ENCODE assay signal across 9 cellular contexts in the genomic region with DNA sequence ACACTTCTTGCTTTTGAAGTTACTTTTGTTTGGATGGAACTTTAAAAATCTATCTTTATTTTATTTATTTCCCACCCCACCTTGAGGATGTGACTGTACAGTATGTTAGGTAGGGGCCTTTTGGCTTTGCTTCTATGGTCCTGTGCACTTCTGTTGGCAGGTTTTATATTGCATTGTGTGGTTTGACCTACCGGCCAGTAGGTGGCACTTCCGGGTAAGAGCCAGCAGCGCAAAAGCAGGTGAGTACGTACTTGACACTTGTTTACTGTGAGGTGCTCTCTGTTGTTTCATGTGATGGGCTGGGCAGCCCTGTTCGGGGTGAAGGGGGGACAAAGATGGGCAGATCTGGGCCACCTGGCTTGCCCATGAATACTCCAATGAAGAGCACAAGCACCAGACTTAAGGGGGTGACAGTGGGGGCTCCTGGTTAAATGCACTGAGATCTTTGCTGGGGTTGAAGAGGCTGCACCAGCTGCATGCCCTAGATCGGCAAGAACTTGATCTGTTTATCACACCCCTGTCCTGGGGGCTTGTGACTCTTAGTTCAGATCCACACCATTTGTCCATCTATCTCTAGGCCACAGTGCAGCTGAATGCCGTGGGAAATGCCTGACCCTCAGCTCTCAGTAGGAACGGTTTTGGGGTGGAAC.
DNase-seq lines count a peak whose midpoint lies in the region; ATAC-seq and TF ChIP-seq lines count a peak whose summit lies in the region.
"Had no signal": no experiment of that assay in that cellular context is flagged by ENCODE, and none has a peak within 500 bp of the region (broad histone marks: within the 10 kb centered on the region; RNA-seq: fewer than 3 reads in every experiment).

No MANE protein-coding gene starts in this region.

- H3K27me3 ChIP-seq in ovary = no peaks in the 10 kb centered on the region
- H3K27me3 ChIP-seq: neutrophil had no signal

- H3K27ac ChIP-seq in ovary = no peak overlapping the region
- H3K27ac ChIP-seq: neutrophil had no signal

- H3K9me3 Mint-ChIP-seq in WTC11 = peaks cover 30% of the 10 kb centered on the region
- peaks cover 50% of the 10 kb centered on the region for H3K9me3 Mint-ChIP-seq in nephron progenitor cell

- TF ChIP-seq CTCF in GM10266 (IDR thresholded peaks at IDR 0.05; ENCODE audit: control insufficient read depth, insufficient read depth, low read depth, missing control alignments) = peak; percentile 71
- TF ChIP-seq CTCF in WTC11 (IDR thresholded peaks at IDR 0.05) = peak; percentile 73
- TF ChIP-seq CTCF in nephron progenitor cell (IDR thresholded peaks at IDR 0.05) = peak; percentile 38
- TF ChIP-seq CTCF in ovary (IDR thresholded peaks at IDR 0.05) = no peak

- H3K27ac Mint-ChIP-seq in WTC11 = peak overlapping the region; percentile 23; the same call in 1 of the 2 replicates
- H3K27ac Mint-ChIP-seq in nephron progenitor cell = no peak overlapping the region

- no peak for TF ChIP-seq POLR2A in ovary (IDR thresholded peaks at IDR 0.05)

- ATAC-seq in GM21576 (IDR thresholded peaks at IDR 0.05; ENCODE audit: unreplicated experiment) (peak; percentile 94), WTC11 (peak; percentile 99), left cardiac atrium (no peak)

- WGBS in ovary, 3 donors = 46 to 51% (median 50%) methylated on average over 8 of the region's 8 CpGs

- no peak overlapping the region for H3K4me3 Mint-ChIP-seq in WTC11
- no peak overlapping the region for H3K4me3 Mint-ChIP-seq in nephron progenitor cell

- peaks cover 7% of the 10 kb centered on the region for H3K4me1 Mint-ChIP-seq in WTC11
- H3K4me1 Mint-ChIP-seq in nephron progenitor cell = no peaks in the 10 kb centered on the region

- no peaks in the 10 kb centered on the region for H3K9me3 ChIP-seq in ovary
- H3K9me3 ChIP-seq: neutrophil had no signal

- CTCF ChIA-PET in WTC11 (lab: Charles Lee) = interaction anchor here (0.6 to 2.2 kb wide), 3 partner anchors 10 to 993 kb away, joined by 3 to 8 read pairs (median 3); no protein-coding TSS in a partner anchor

- H3K36me3 Mint-ChIP-seq in WTC11 = peaks cover 9% of the 10 kb centered on the region
- H3K36me3 Mint-ChIP-seq in nephron progenitor cell (ENCODE audit: low read depth) = peaks cover 31% of the 10 kb centered on the region

- H3K36me3 ChIP-seq in ovary = no peaks in the 10 kb centered on the region
- H3K36me3 ChIP-seq: neutrophil had no signal

- POLR2A ChIA-PET in WTC11 (lab: Charles Lee) = no interaction called here

- H3K4me3 ChIP-seq in ovary = no peak overlapping the region

- no peaks in the 10 kb centered on the region for H3K4me1 ChIP-seq in ovary (ENCODE audit: insufficient read depth)

- intact Hi-C loops in ovary (cut with DNase I) (no loop called here), left cardiac atrium (cut with DNase I) (no loop called here)

- DNase-seq in GM10266 (ENCODE audit: extremely low spot score) = peak; percentile 20
- peak; percentile 51 for DNase-seq in HT1080 (ENCODE audit: low read depth)
- DNase-seq in WTC11 (ENCODE audit: low spot score) = peak; percentile 44
- no peak for DNase-seq in nephron progenitor cell
- DNase-seq in ovary = no peak
- DNase-seq in left cardiac atrium = no peak
- DNase-seq in NCI-H446 treated with DMSO at 0.1 percent for 48 hours (lab: John Stamatoyannopoulos, UW) = no peak

- TF ChIP-seq EP300 in ovary (IDR thresholded peaks at IDR 0.05) = no peak

- no peaks in the 10 kb centered on the region for H3K27me3 Mint-ChIP-seq in WTC11 (ENCODE audit: low read depth)
- no peaks in the 10 kb centered on the region for H3K27me3 Mint-ChIP-seq in nephron progenitor cell (ENCODE audit: low read depth, poor library complexity)

TF ChIP-seq in WTC11, 78 proteins besides CTCF, POLR2A, EP300 and RAD21:
- TF ChIP-seq, protein P1, sequence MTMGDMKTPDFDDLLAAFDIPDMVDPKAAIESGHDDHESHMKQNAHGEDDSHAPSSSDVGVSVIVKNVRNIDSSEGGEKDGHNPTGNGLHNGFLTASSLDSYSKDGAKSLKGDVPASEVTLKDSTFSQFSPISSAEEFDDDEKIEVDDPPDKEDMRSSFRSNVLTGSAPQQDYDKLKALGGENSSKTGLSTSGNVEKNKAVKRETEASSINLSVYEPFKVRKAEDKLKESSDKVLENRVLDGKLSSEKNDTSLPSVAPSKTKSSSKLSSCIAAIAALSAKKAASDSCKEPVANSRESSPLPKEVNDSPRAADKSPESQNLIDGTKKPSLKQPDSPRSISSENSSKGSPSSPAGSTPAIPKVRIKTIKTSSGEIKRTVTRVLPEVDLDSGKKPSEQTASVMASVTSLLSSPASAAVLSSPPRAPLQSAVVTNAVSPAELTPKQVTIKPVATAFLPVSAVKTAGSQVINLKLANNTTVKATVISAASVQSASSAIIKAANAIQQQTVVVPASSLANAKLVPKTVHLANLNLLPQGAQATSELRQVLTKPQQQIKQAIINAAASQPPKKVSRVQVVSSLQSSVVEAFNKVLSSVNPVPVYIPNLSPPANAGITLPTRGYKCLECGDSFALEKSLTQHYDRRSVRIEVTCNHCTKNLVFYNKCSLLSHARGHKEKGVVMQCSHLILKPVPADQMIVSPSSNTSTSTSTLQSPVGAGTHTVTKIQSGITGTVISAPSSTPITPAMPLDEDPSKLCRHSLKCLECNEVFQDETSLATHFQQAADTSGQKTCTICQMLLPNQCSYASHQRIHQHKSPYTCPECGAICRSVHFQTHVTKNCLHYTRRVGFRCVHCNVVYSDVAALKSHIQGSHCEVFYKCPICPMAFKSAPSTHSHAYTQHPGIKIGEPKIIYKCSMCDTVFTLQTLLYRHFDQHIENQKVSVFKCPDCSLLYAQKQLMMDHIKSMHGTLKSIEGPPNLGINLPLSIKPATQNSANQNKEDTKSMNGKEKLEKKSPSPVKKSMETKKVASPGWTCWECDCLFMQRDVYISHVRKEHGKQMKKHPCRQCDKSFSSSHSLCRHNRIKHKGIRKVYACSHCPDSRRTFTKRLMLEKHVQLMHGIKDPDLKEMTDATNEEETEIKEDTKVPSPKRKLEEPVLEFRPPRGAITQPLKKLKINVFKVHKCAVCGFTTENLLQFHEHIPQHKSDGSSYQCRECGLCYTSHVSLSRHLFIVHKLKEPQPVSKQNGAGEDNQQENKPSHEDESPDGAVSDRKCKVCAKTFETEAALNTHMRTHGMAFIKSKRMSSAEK (CRISPR knock-in tag; IDR thresholded peaks at IDR 0.05; ENCODE audit: borderline replicate concordance) = no peak
- no peak for TF ChIP-seq ZNF671 (CRISPR knock-in tag; IDR thresholded peaks at IDR 0.05)
- TF ChIP-seq, protein P2, sequence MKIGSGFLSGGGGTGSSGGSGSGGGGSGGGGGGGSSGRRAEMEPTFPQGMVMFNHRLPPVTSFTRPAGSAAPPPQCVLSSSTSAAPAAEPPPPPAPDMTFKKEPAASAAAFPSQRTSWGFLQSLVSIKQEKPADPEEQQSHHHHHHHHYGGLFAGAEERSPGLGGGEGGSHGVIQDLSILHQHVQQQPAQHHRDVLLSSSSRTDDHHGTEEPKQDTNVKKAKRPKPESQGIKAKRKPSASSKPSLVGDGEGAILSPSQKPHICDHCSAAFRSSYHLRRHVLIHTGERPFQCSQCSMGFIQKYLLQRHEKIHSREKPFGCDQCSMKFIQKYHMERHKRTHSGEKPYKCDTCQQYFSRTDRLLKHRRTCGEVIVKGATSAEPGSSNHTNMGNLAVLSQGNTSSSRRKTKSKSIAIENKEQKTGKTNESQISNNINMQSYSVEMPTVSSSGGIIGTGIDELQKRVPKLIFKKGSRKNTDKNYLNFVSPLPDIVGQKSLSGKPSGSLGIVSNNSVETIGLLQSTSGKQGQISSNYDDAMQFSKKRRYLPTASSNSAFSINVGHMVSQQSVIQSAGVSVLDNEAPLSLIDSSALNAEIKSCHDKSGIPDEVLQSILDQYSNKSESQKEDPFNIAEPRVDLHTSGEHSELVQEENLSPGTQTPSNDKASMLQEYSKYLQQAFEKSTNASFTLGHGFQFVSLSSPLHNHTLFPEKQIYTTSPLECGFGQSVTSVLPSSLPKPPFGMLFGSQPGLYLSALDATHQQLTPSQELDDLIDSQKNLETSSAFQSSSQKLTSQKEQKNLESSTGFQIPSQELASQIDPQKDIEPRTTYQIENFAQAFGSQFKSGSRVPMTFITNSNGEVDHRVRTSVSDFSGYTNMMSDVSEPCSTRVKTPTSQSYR (CRISPR knock-in tag; IDR thresholded peaks at IDR 0.05) = no peak
- TF ChIP-seq RORB (CRISPR knock-in tag; IDR thresholded peaks at IDR 0.05) = no peak

Comparison
In these comparisons a context has a peak if more than half of its experiments do, and no peak if none do; other contexts are left out.
1. DNase-seq: peak in GM10266 (single experiment), HT1080 (single experiment) and WTC11 (single experiment); none in nephron progenitor cell (single experiment), ovary (0 of 5), left cardiac atrium (single experiment) and NCI-H446 treated with DMSO at 0.1 percent for 48 hours (single experiment).
2. CTCF ChIP-seq: peak in GM10266 (single experiment), WTC11 (single experiment) and nephron progenitor cell (single experiment); none in ovary (0 of 3).
3. ATAC-seq: peak in GM21576 (single experiment) and WTC11 (single experiment); none in left cardiac atrium (0 of 2).